8 cellular contexts compared by ENCODE assay signal in genomic region chrX:42934020-42934701, GRCh38.
DNase-seq lines count a peak whose midpoint lies in the region; ATAC-seq and TF ChIP-seq lines count a peak whose summit lies in the region.

No MANE protein-coding gene starts in this region.

- H3K9me3 Mint-ChIP-seq in CD4-positive, alpha-beta memory T cell: peaks cover 0 to 8% (median 7%) of the 10 kb centered on the region in 8 donors
- peaks cover 4% of the 10 kb centered on the region for H3K9me3 Mint-ChIP-seq in activated CD8-positive, alpha-beta T cell treated with anti-CD3 and anti-CD28 coated beads for 36 hours

- H3K27me3 ChIP-seq in CD4-positive, alpha-beta memory T cell (ENCODE audit: insufficient read depth, low read length): no peaks in the 10 kb centered on the region
- no peaks in the 10 kb centered on the region for H3K27me3 ChIP-seq in SK-N-SH (ENCODE audit: insufficient read depth)

- WGBS in SK-N-SH (ENCODE audit: low lambda C conversion rate): 0% methylated on average over 5 of the region's 5 CpGs

- H2AFZ ChIP-seq in SK-N-SH (ENCODE audit: low read depth): no peak overlapping the region

- H3K4me3 Mint-ChIP-seq in CD4-positive, alpha-beta memory T cell: peak overlapping the region; percentile 1 to 82 (median 70)
- peak overlapping the region; percentile 7 for H3K4me3 Mint-ChIP-seq in activated CD8-positive, alpha-beta T cell treated with anti-CD3 and anti-CD28 coated beads for 36 hours

- no peaks in the 10 kb centered on the region for H3K36me3 ChIP-seq in CD4-positive, alpha-beta memory T cell (ENCODE audit: insufficient read depth, low read length)
- no peaks in the 10 kb centered on the region for H3K36me3 ChIP-seq in SK-N-SH (replicated peaks in 1 of 2; ENCODE audit: control insufficient read depth in 1 of 2, insufficient read depth in 2 of 2, low read length in 1 of 2)

- no peaks in the 10 kb centered on the region for H4K20me1 ChIP-seq in SK-N-SH (ENCODE audit: insufficient read depth)

- no peak for TF ChIP-seq RAD21 in SK-N-SH (IDR thresholded peaks at IDR 0.05; ENCODE audit: low read length)

- H3K27me3 Mint-ChIP-seq in CD4-positive, alpha-beta memory T cell: no peaks in the 10 kb centered on the region
- H3K27me3 Mint-ChIP-seq in activated CD8-positive, alpha-beta T cell treated with anti-CD3 and anti-CD28 coated beads for 36 hours: no peaks in the 10 kb centered on the region

- peaks cover 17 to 46% (median 27%) of the 10 kb centered on the region in 4 donors for H3K4me1 Mint-ChIP-seq in CD4-positive, alpha-beta memory T cell
- H3K4me1 Mint-ChIP-seq in activated CD8-positive, alpha-beta T cell treated with anti-CD3 and anti-CD28 coated beads for 36 hours (ENCODE audit: low read depth): peaks cover 23% of the 10 kb centered on the region

- H3K9ac ChIP-seq in SK-N-SH: no peak overlapping the region

- peak overlapping the region; percentile 72 to 90 (median 87) for H3K27ac Mint-ChIP-seq in CD4-positive, alpha-beta memory T cell
- peak overlapping the region; percentile 77 for H3K27ac Mint-ChIP-seq in activated CD8-positive, alpha-beta T cell treated with anti-CD3 and anti-CD28 coated beads for 36 hours

- ATAC-seq in GM19397 (IDR thresholded peaks at IDR 0.05; ENCODE audit: unreplicated experiment) (peak; percentile 93), HG03342 (IDR thresholded peaks at IDR 0.05; ENCODE audit: unreplicated experiment) (peak; percentile 97)
- ATAC-seq in activated CD8-positive, alpha-beta T cell treated with anti-CD3 and anti-CD28 coated beads for 36 hours: peak; percentile 65

- no peak for TF ChIP-seq CTCF in activated CD8-positive, alpha-beta T cell treated with anti-CD3 and anti-CD28 coated beads for 36 hours (IDR thresholded peaks at IDR 0.05)
- TF ChIP-seq CTCF in SK-N-SH (IDR thresholded peaks at IDR 0.05): no peak

- H3K9me2 ChIP-seq in SK-N-SH: no peaks in the 10 kb centered on the region

- H3K36me3 Mint-ChIP-seq in CD4-positive, alpha-beta memory T cell: peaks cover 5 to 6% of the 10 kb centered on the region in 2 donors
- peaks cover 8% of the 10 kb centered on the region for H3K36me3 Mint-ChIP-seq in activated CD8-positive, alpha-beta T cell treated with anti-CD3 and anti-CD28 coated beads for 36 hours (ENCODE audit: low read depth)

- H3K4me3 ChIP-seq in CD4-positive, alpha-beta memory T cell (ENCODE audit: low read length in 2 of 2): no peak overlapping the region
- no peak overlapping the region for H3K4me3 ChIP-seq in SK-N-SH (ENCODE audit: low read depth in 2 of 2, low read length in 1 of 2)

- no peaks in the 10 kb centered on the region for H3K79me2 ChIP-seq in SK-N-SH (ENCODE audit: insufficient read depth)

- intact Hi-C loops in CD4-positive, alpha-beta memory T cell (cut with micrococcal nuclease): no loop called here
- intact Hi-C loops in activated CD8-positive, alpha-beta T cell treated with anti-CD3 and anti-CD28 coated beads for 36 hours (cut with micrococcal nuclease): no loop called here

- peak; percentile 19 to 43 (median 41) for DNase-seq in CD4-positive, alpha-beta memory T cell
- DNase-seq in activated CD8-positive, alpha-beta T cell treated with anti-CD3 and anti-CD28 coated beads for 36 hours: peak; percentile 38
- DNase-seq in SK-N-SH (no peak), COLO668 (lab: John Stamatoyannopoulos, UW; ENCODE audit: unreplicated experiment) (no peak), NCI-H226 (no peak)
- no peak for DNase-seq in activated CD4-positive, alpha-beta T cell treated with anti-CD3 and anti-CD28 coated beads, Interleukin-2, amount 50 U/mL, for 48 hours

- no peaks in the 10 kb centered on the region for H3K9me3 ChIP-seq in CD4-positive, alpha-beta memory T cell (ENCODE audit: control insufficient read depth in 1 of 2, low read length in 2 of 2)
- no peaks in the 10 kb centered on the region for H3K9me3 ChIP-seq in SK-N-SH

- no peak for TF ChIP-seq EP300 in SK-N-SH (IDR thresholded peaks at IDR 0.05; ENCODE audit: borderline replicate concordance in 1 of 2, low read depth in 1 of 2, low read length in 1 of 2)

- H3F3A ChIP-seq in SK-N-SH (replicated peaks; ENCODE audit: insufficient read depth): no peaks in the 10 kb centered on the region

- H3K4me2 ChIP-seq in SK-N-SH: no peak overlapping the region

- H3K27ac ChIP-seq in CD4-positive, alpha-beta memory T cell (ENCODE audit: low read depth, low read length): no peak overlapping the region
- H3K27ac ChIP-seq in SK-N-SH (ENCODE audit: low read depth in 2 of 2, low read length in 1 of 2): no peak overlapping the region

- POLR2A ChIA-PET in CD4-positive, alpha-beta memory T cell (lab: Charles Lee; ENCODE audit: partially characterized antibody): interaction anchor here (1.5 kb wide), 1 partner anchor 9 kb away, joined by 9 read pairs; no protein-coding TSS in a partner anchor
- POLR2A ChIA-PET in activated CD8-positive, alpha-beta T cell treated with anti-CD3 and anti-CD28 coated beads for 36 hours (lab: Charles Lee): no interaction called here
- POLR2A ChIA-PET in SK-N-SH (lab: Yijun Ruan, JAX): no interaction called here

- CTCF ChIA-PET in CD4-positive, alpha-beta memory T cell (lab: Charles Lee; ENCODE audit: partially characterized antibody): interaction anchor here (1.8 kb wide), 1 partner anchor 10 kb away, joined by 9 read pairs; no protein-coding TSS in a partner anchor
- CTCF ChIA-PET in activated CD8-positive, alpha-beta T cell treated with anti-CD3 and anti-CD28 coated beads for 36 hours (lab: Charles Lee): no interaction called here
- CTCF ChIA-PET in SK-N-SH (lab: Yijun Ruan, JAX): no interaction called here

- H3K4me1 ChIP-seq in CD4-positive, alpha-beta memory T cell (ENCODE audit: insufficient read depth, low read length): peaks cover 26% of the 10 kb centered on the region
- H3K4me1 ChIP-seq in SK-N-SH (ENCODE audit: control insufficient read depth in 1 of 2, insufficient read depth in 2 of 2, low read depth in 1 of 2, low read length in 1 of 2): no peaks in the 10 kb centered on the region

TF ChIP-seq in SK-N-SH, 30 proteins besides CTCF, POLR2A, EP300 and RAD21:
- TF ChIP-seq MXI1 (IDR thresholded peaks at IDR 0.05; ENCODE audit: low read depth, low read length) (no peak), ZBTB33 (IDR thresholded peaks at IDR 0.05; ENCODE audit: borderline replicate concordance, low read depth) (no peak), GATA2 (CRISPR knock-in tag; IDR thresholded peaks at IDR 0.05) (no peak), IRF3 (IDR thresholded peaks at IDR 0.05; ENCODE audit: low read depth, low read length) (no peak), NFIC (IDR thresholded peaks at IDR 0.05; ENCODE audit: borderline replicate concordance) (no peak), EZH2phosphoT487 (IDR thresholded peaks at IDR 0.05; ENCODE audit: borderline replicate concordance, low read depth) (no peak), ELF1 (IDR thresholded peaks at IDR 0.05) (no peak), RCOR1 (IDR thresholded peaks at IDR 0.05; ENCODE audit: low read length) (no peak), JUND (IDR thresholded peaks at IDR 0.05) (no peak), FOSL2 (IDR thresholded peaks at IDR 0.05; ENCODE audit: borderline replicate concordance, low read depth) (no peak), TAF1 (IDR thresholded peaks at IDR 0.05; ENCODE audit: borderline replicate concordance, low read depth, low read length) (no peak), CHD2 (IDR thresholded peaks at IDR 0.05; ENCODE audit: low read length, partially characterized antibody) (no peak), FOXM1 (IDR thresholded peaks at IDR 0.05; ENCODE audit: low read depth) (no peak)

Comparison
In these comparisons a context has a peak if more than half of its experiments do, and no peak if none do; other contexts are left out.
1. DNase-seq: peak in CD4-positive, alpha-beta memory T cell (5 of 5) and activated CD8-positive, alpha-beta T cell treated with anti-CD3 and anti-CD28 coated beads for 36 hours (single experiment); none in SK-N-SH (single experiment), COLO668 (single experiment), activated CD4-positive, alpha-beta T cell treated with anti-CD3 and anti-CD28 coated beads, Interleukin-2, amount 50 U/mL, for 48 hours (0 of 2) and NCI-H226 (single experiment).
2. Peak in every context shown above with its lines, with median percentiles within 50 percentile points of each other: ATAC-seq.